Comparison of ENCODE assay signal across 8 cellular contexts in genomic region chr11:9003573-9004309, GRCh38. TPM values are rescaled to one million over a fixed set of nuclear protein-coding genes. Genes with fewer than 3 reads are reported as not detected.
A peak's percentile ranks its signal among the peaks of the same experiment; 100 is the strongest.
DNase-seq lines count a peak whose midpoint lies in the region; ATAC-seq and TF ChIP-seq lines count a peak whose summit lies in the region.

NRIP3 (minus strand) TSS chr11:9004001; CDS start chr11:9003935, 66 bp downstream.

- DNase-seq in DMS153 treated with DMSO at 0.1 percent for 48 hours (lab: John Stamatoyannopoulos, UW; ENCODE audit: unreplicated experiment) (peak; percentile 64), RWPE1 (ENCODE audit: low spot score) (peak; percentile 62), activated gamma-delta T cell treated with Interleukin-2 at 50 U/mL for 16 hours (peak; percentile 68), foreskin keratinocyte (peak in 1 of 2 donors; percentile 15), neural crest cell (ENCODE audit: low read depth, low spot score) (peak; percentile 63)
- DNase-seq in stimulated activated naive CD8-positive, alpha-beta T cell treated with anti-CD3 and anti-CD28 coated beads, Interleukin-15, Interleukin-2, amounts not matched to agents 100 U/mL and 50 U/mL, for 24 hours, result peak; percentile 76

- H3K27ac ChIP-seq in RWPE1 (no peak within 1 kb of the TSS), foreskin keratinocyte (no peak within 1 kb of the TSS)

- CTCF ChIA-PET in RWPE1 (lab: Yijun Ruan, JAX), result interaction anchor here (0.6 to 0.9 kb wide), 3 partner anchors 12 to 503 kb away, joined by 3 to 4 read pairs (median 4); partner anchors contain the start of gene ZNF143

- POLR2A ChIA-PET in RWPE1 (lab: Yijun Ruan, JAX; ENCODE audit: low non-redundant PET), result no interaction called here

- TF ChIP-seq CTCF in RWPE1 (conservative IDR thresholded peaks at IDR 0.05; ENCODE audit: low read depth) (no peak), foreskin keratinocyte (conservative IDR thresholded peaks at IDR 0.05) (no peak), neural crest cell (conservative IDR thresholded peaks at IDR 0.05) (no peak)

- H3K4me1 ChIP-seq in foreskin keratinocyte, result peaks cover 9% of the 10 kb centered on the region

- peaks cover 57% of the 10 kb centered on the region for H3K27me3 ChIP-seq in foreskin keratinocyte

- no peak within 1 kb of the TSS for H3K27ac Mint-ChIP-seq in neural crest cell (ENCODE audit: unreplicated experiment)

- H3K4me1 Mint-ChIP-seq in neural crest cell, result peaks cover 13% of the 10 kb centered on the region

- peak; percentile 64 for ATAC-seq in HG03175 (IDR thresholded peaks at IDR 0.05; ENCODE audit: unreplicated experiment)
- peak; percentile 54 for ATAC-seq in foreskin keratinocyte
- ATAC-seq in stimulated activated naive CD8-positive, alpha-beta T cell treated with anti-CD3 and anti-CD28 coated beads, Interleukin-15, Interleukin-2, amounts not matched to agents 100 U/mL and 50 U/mL, for 24 hours, result peak; percentile 47
- no peak for ATAC-seq in HG02763 (IDR thresholded peaks at IDR 0.05; ENCODE audit: unreplicated experiment)

- H3K4me3 Mint-ChIP-seq in neural crest cell, result peak within 1 kb of the TSS; percentile 82

- H3K27me3 Mint-ChIP-seq in neural crest cell (ENCODE audit: low read depth), result peaks cover 82% of the 10 kb centered on the region

- no peaks in the 10 kb centered on the region for H3K36me3 Mint-ChIP-seq in neural crest cell (ENCODE audit: low read depth)

- no peaks in the 10 kb centered on the region for H3K9me3 Mint-ChIP-seq in neural crest cell

RNA-seq across cellular contexts. Expression of gene NRIP3, which starts in this region (rescaled TPM):
- 2.2 and 3.3 TPM in 2 replicates for total RNA-seq in foreskin keratinocyte
- 1.2 TPM in 2 replicates for polyA plus RNA-seq in foreskin keratinocyte
- 1.7 and 2.1 TPM in 2 replicates for total RNA-seq in neural crest cell
